ENCODE assay signal across 17 cellular contexts in the genomic region with DNA sequence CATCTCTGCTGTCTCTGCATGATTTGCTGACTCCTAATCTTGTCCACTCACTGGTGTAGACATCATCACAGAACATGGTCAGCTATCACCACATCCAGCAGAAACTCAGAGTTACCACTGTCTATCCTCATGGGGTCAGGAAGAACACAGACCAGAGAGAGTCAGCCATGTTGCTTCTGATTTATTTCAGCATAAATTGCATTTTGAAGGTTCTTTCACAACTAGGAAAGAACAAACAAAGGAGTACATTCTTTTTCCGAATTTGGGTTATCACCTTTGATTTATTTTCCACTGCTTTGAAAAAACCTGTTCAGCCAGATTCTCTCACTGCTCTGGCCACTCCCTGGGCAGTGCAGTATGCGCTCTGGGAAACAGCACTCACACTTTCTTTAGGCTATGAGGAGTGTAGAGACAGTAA.
DNase-seq lines count a peak whose midpoint lies in the region; ATAC-seq, FAIRE-seq and TF ChIP-seq lines count a peak whose summit lies in the region.
"Had no signal": no experiment of that assay in that cellular context is flagged by ENCODE, and none has a peak within 500 bp of the region (broad histone marks: within the 10 kb centered on the region; RNA-seq: fewer than 3 reads in every experiment).

No MANE protein-coding gene starts in this region.

- peak overlapping the region; percentile 61 for H3K4me3 Mint-ChIP-seq in Caco-2 (ENCODE audit: unreplicated experiment)

- no peak for TF ChIP-seq CTCF in Caco-2 (IDR thresholded peaks at IDR 0.05; ENCODE audit: insufficient read depth in 1 of 2, low read depth in 1 of 2, low read length in 1 of 2, severe bottlenecking in 1 of 2, unreplicated experiment in 1 of 2)
- TF ChIP-seq CTCF in omental fat pad (IDR thresholded peaks at IDR 0.05): no peak
- no peak for TF ChIP-seq CTCF in D721Med (IDR thresholded peaks at IDR 0.05; ENCODE audit: insufficient read depth, missing control alignments)

- DNase-seq in Caco-2 (peak; percentile 88 to 89), LoVo (ENCODE audit: low spot score) (peak; percentile 51), omental fat pad (ENCODE audit: low spot score) (no peak), D721Med (ENCODE audit: insufficient read length, low spot score) (no peak), NCI-H69 (lab: John Stamatoyannopoulos, UW) (no peak)
- DNase-seq: activated effector memory CD4-positive, alpha-beta T cell treated with Interleukin-2 at 50 U/mL for 16 hours; AML-193; HCEC 1CT; heart left ventricle; NCI-H1105 treated with DMSO at 0.1 percent for 48 hours; NCI-H524; ovary; stimulated activated CD4-positive, alpha-beta T cell treated with anti-CD3 and anti-CD28 coated beads, Interleukin-15, amount 100 ng/mL, for 24 hours had no signal

- no peak for FAIRE-seq in D721Med (lab: Jason Lieb, UNC)

- no peak overlapping the region for H3K4me3 ChIP-seq in Caco-2 (ENCODE audit: low read depth, low read length)
- H3K4me3 ChIP-seq: heart left ventricle, ovary had no signal

- H3K27me3 Mint-ChIP-seq in Caco-2 (ENCODE audit: insufficient read depth, unreplicated experiment): no peaks in the 10 kb centered on the region

- H3K4me1 ChIP-seq in Caco-2: peaks cover 70% of the 10 kb centered on the region

- no peak for TF ChIP-seq POLR2A in GM18505 (IDR thresholded peaks at IDR 0.05; ENCODE audit: borderline replicate concordance, extremely low read depth, insufficient read depth, insufficient read length)

- H3K4me1 Mint-ChIP-seq in Caco-2 (ENCODE audit: low read depth, unreplicated experiment): peaks cover 85% of the 10 kb centered on the region

- POLR2A ChIA-PET in Caco-2 (lab: Charles Lee): interaction anchor here (0.8 kb wide), 1 partner anchor 305 kb away, joined by 3 read pairs; the partner anchor contains the start of gene CEP57

- intact Hi-C loops in Caco-2 (cut with micrococcal nuclease; ENCODE audit: unreplicated experiment): loop anchor here (1.0 to 5.0 kb wide), 9 partner anchors 27 to 331 kb away; partner anchors contain the start of genes MAML2 and MTMR2

- H3K27me3 ChIP-seq in Caco-2 (replicated peaks; ENCODE audit: control insufficient read depth, insufficient read depth, low read length): no peaks in the 10 kb centered on the region
- H3K27me3 ChIP-seq: heart left ventricle, ovary had no signal

- CTCF ChIA-PET in Caco-2 (lab: Charles Lee): no interaction called here

- H3K36me3 ChIP-seq in Caco-2 (ENCODE audit: control insufficient read depth, insufficient read depth, low read length): no peaks in the 10 kb centered on the region
- H3K36me3 ChIP-seq: ovary had no signal

- no peaks in the 10 kb centered on the region for H3K9me3 Mint-ChIP-seq in Caco-2 (ENCODE audit: unreplicated experiment)

- H3K9me3 ChIP-seq in Caco-2: no peaks in the 10 kb centered on the region
- H3K9me3 ChIP-seq: heart left ventricle, ovary had no signal

- BruUV-seq in Caco-2 (replicated peaks; lab: Mats Ljungman, UMichigan): no TSS peak

- peaks cover 26% of the 10 kb centered on the region for H3K36me3 Mint-ChIP-seq in Caco-2 (ENCODE audit: insufficient read depth, unreplicated experiment)

- peak overlapping the region; percentile 94 for H3K27ac Mint-ChIP-seq in Caco-2 (ENCODE audit: unreplicated experiment)

- ATAC-seq in esophagus mucosa (peak; percentile 98), omental fat pad (ENCODE audit: low FRiP score) (peak; percentile 60), GM21367 (IDR thresholded peaks at IDR 0.05; ENCODE audit: unreplicated experiment) (no peak), GM18505 (IDR thresholded peaks at IDR 0.05; ENCODE audit: unreplicated experiment) (no peak)
- ATAC-seq: heart left ventricle, left lobe of liver had no signal

Comparison
In these comparisons a context has a peak if more than half of its experiments do, and no peak if none do; other contexts are left out.
1. DNase-seq: peak in Caco-2 (2 of 2) and LoVo (single experiment); none in omental fat pad (single experiment), D721Med (single experiment) and NCI-H69 (single experiment).
2. ATAC-seq: peak in esophagus mucosa (single experiment) and omental fat pad (single experiment); none in GM21367 (single experiment) and GM18505 (single experiment).